36 cellular contexts compared by ENCODE assay signal in genomic region chr5:42241636-42242035, GRCh38.
"Had no signal": no experiment of that assay in that cellular context is flagged by ENCODE, and none has a peak within 500 bp of the region (broad histone marks: within the 10 kb centered on the region; RNA-seq: fewer than 3 reads in every experiment).

No MANE protein-coding gene starts in this region.

- H3K36me3 Mint-ChIP-seq: activated CD4-positive, alpha-beta memory T cell treated with anti-CD3 and anti-CD28 coated beads for 36 hours; activated naive CD4-positive, alpha-beta T cell treated with anti-CD3 and anti-CD28 coated beads, Interleukin-2, amount 50 U/mL, for 72 hours; activated naive CD8-positive, alpha-beta T cell treated with anti-CD3 and anti-CD28 coated beads for 36 hours; brain had no signal

- H3K4me1 Mint-ChIP-seq: activated B cell treated with CpG ODN at 0.5 μM for 24 hours; activated CD4-positive, alpha-beta T cell treated with anti-CD3 and anti-CD28 coated beads, Interleukin-2, amount 10 ng/mL, durations not matched to agents 24 days and 14 days; activated naive CD8-positive, alpha-beta T cell treated with anti-CD3 and anti-CD28 coated beads for 36 hours; activated T-helper 17 cell treated with anti-CD3 and anti-CD28 coated beads, Interleukin-2, amount 50 U/mL, for 72 hours; brain; central memory CD8-positive, alpha-beta T cell had no signal

- H3K9me3 Mint-ChIP-seq: activated B cell treated with CpG ODN at 0.5 μM for 24 hours; activated CD4-positive, alpha-beta memory T cell treated with anti-CD3 and anti-CD28 coated beads for 36 hours; activated CD4-positive, alpha-beta T cell treated with anti-CD3 and anti-CD28 coated beads, Interleukin-2, amount 10 ng/mL, durations not matched to agents 24 days and 14 days; activated CD8-positive, alpha-beta T cell treated with anti-CD3 and anti-CD28 coated beads for 36 hours; activated naive CD4-positive, alpha-beta T cell treated with anti-CD3 and anti-CD28 coated beads for 36 hours; activated naive CD8-positive, alpha-beta T cell treated with anti-CD3 and anti-CD28 coated beads for 36 hours; activated T-cell treated with anti-CD3 and anti-CD28 coated beads, Interleukin-2, amount 50 U/mL, for 4 hours; activated T-cell treated with anti-CD3 and anti-CD28 coated beads, Interleukin-2, amount 50 U/mL, for 72 hours; activated T-helper 1 cell treated with anti-CD3 and anti-CD28 coated beads, Interleukin-12 subunit alpha, Interleukin-12 subunit beta, Interleukin-2, Interleukin-4 antibody, amounts not matched to agents 30 ng/mL and 10 ng/mL and 1 ng/mL, durations not matched to agents 14 hours and 24 hours and 36 hours; activated T-helper 17 cell treated with anti-CD3 and anti-CD28 coated beads, Interleukin-2, amount 50 U/mL, for 72 hours; brain; T-helper 1 cell treated with Interleukin-12 subunit alpha and Interleukin-12 subunit beta and Interleukin-4 antibody, amounts not matched to agents 30 μg/mL and 1 μg/mL, for 36 hours; T-helper 2 cell treated with Interferon-gamma antibody and Interleukin-4, amounts not matched to agents 5 μg/mL and 100 μg/mL, for 36 hours had no signal

- H3K27ac ChIP-seq: ascending aorta, cardiac muscle cell, VCaP had no signal

- H3K4me1 ChIP-seq: ascending aorta had no signal

- H3K27ac Mint-ChIP-seq: activated B cell treated with CpG ODN at 0.5 μM for 24 hours; activated CD4-positive, alpha-beta memory T cell treated with anti-CD3 and anti-CD28 coated beads for 36 hours; activated CD4-positive, alpha-beta T cell treated with anti-CD3 and anti-CD28 coated beads, Interleukin-2, amount 10 ng/mL, durations not matched to agents 24 days and 14 days; activated CD8-positive, alpha-beta T cell treated with anti-CD3 and anti-CD28 coated beads for 36 hours; activated naive CD4-positive, alpha-beta T cell treated with anti-CD3 and anti-CD28 coated beads for 36 hours; activated naive CD4-positive, alpha-beta T cell treated with anti-CD3 and anti-CD28 coated beads, Interleukin-2, amount 50 U/mL, for 72 hours; activated naive CD8-positive, alpha-beta T cell treated with anti-CD3 and anti-CD28 coated beads for 36 hours; activated T-cell treated with anti-CD3 and anti-CD28 coated beads, Interleukin-2, amount 50 U/mL, for 72 hours; activated T-helper 1 cell treated with anti-CD3 and anti-CD28 coated beads, Interleukin-12 subunit alpha, Interleukin-12 subunit beta, Interleukin-2, Interleukin-4 antibody, amounts not matched to agents 30 ng/mL and 10 ng/mL and 1 ng/mL, durations not matched to agents 14 hours and 24 hours and 36 hours; activated T-helper 17 cell treated with anti-CD3 and anti-CD28 coated beads, Interleukin-2, amount 50 U/mL, for 72 hours; brain; T-helper 1 cell treated with Interleukin-12 subunit alpha and Interleukin-12 subunit beta and Interleukin-4 antibody, amounts not matched to agents 30 μg/mL and 1 μg/mL, for 36 hours; T-helper 2 cell treated with Interferon-gamma antibody and Interleukin-4, amounts not matched to agents 5 μg/mL and 100 μg/mL, for 36 hours had no signal

- H3K4me3 ChIP-seq: ascending aorta, cardiac muscle cell had no signal

- DNase-seq: activated B cell treated with CpG ODN at 0.5 μM for 24 hours; activated CD4-positive, alpha-beta memory T cell treated with anti-CD3 and anti-CD28 coated beads for 36 hours; activated CD4-positive, alpha-beta T cell treated with anti-CD3 and anti-CD28 coated beads for 4 hours; activated CD4-positive, alpha-beta T cell treated with anti-CD3 and anti-CD28 coated beads, Interleukin-2, amount 10 ng/mL, durations not matched to agents 24 days and 14 days; activated CD4-positive, alpha-beta T cell treated with anti-CD3 and anti-CD28 coated beads, Interleukin-2, amount 50 U/mL, for 1 hour; activated CD4-positive, alpha-beta T cell treated with anti-CD3 and anti-CD28 coated beads, Interleukin-2, amount 50 U/mL, for 4 hours; activated CD4-positive, CD25-positive, alpha-beta regulatory T cell treated with anti-CD3 and anti-CD28 coated beads, Interleukin-2, amount 50 U/mL, for 72 hours; activated CD8-positive, alpha-beta memory T cell treated with anti-CD3 and anti-CD28 coated beads, Interleukin-2, amount 50 U/mL, for 4 hours; activated CD8-positive, alpha-beta T cell treated with anti-CD3 and anti-CD28 coated beads for 36 hours; activated effector memory CD4-positive, alpha-beta T cell treated with anti-CD3 and anti-CD28 coated beads, Interleukin-2, amount 50 U/mL, for 16 hours; activated gamma-delta T cell treated with Interleukin-2 at 50 U/mL for 16 hours; activated naive CD4-positive, alpha-beta T cell; activated naive CD4-positive, alpha-beta T cell treated with anti-CD3 and anti-CD28 coated beads for 36 hours; activated naive CD4-positive, alpha-beta T cell treated with anti-CD3 and anti-CD28 coated beads, Interleukin-2, amount 50 U/mL, for 16 hours; activated naive CD8-positive, alpha-beta T cell treated with anti-CD3 and anti-CD28 coated beads for 36 hours; activated T-cell treated with anti-CD3 and anti-CD28 coated beads for 4 hours; activated T-cell treated with anti-CD3 and anti-CD28 coated beads, Interleukin-2, amount 50 U/mL, for 1 hour; activated T-cell treated with anti-CD3 and anti-CD28 coated beads, Interleukin-2, amount 50 U/mL, for 4 hours; activated T-cell treated with anti-CD3 and anti-CD28 coated beads, Interleukin-2, amount 50 U/mL, for 72 hours; amygdala; anterior cingulate cortex; caudate nucleus; cerebellar nuclear complex; T-helper 1 cell; T-helper 2 cell; T-helper 9 cell had no signal

- H3K27me3 Mint-ChIP-seq: activated B cell treated with CpG ODN at 0.5 μM for 24 hours; activated CD8-positive, alpha-beta T cell treated with anti-CD3 and anti-CD28 coated beads for 36 hours; brain; central memory CD8-positive, alpha-beta T cell had no signal

- H3K9me3 ChIP-seq: ascending aorta had no signal

- H3K4me3 Mint-ChIP-seq: activated B cell treated with CpG ODN at 0.5 μM for 24 hours; activated CD4-positive, alpha-beta memory T cell treated with anti-CD3 and anti-CD28 coated beads for 36 hours; activated CD4-positive, alpha-beta T cell treated with anti-CD3 and anti-CD28 coated beads, Interleukin-2, amount 10 ng/mL, durations not matched to agents 24 days and 14 days; activated CD8-positive, alpha-beta T cell treated with anti-CD3 and anti-CD28 coated beads for 36 hours; activated naive CD4-positive, alpha-beta T cell treated with anti-CD3 and anti-CD28 coated beads for 36 hours; activated naive CD8-positive, alpha-beta T cell treated with anti-CD3 and anti-CD28 coated beads for 36 hours; activated T-cell treated with anti-CD3 and anti-CD28 coated beads, Interleukin-2, amount 50 U/mL, for 4 hours; activated T-cell treated with anti-CD3 and anti-CD28 coated beads, Interleukin-2, amount 50 U/mL, for 72 hours; activated T-helper 1 cell treated with anti-CD3 and anti-CD28 coated beads, Interleukin-12 subunit alpha, Interleukin-12 subunit beta, Interleukin-2, Interleukin-4 antibody, amounts not matched to agents 30 ng/mL and 10 ng/mL and 1 ng/mL, durations not matched to agents 14 hours and 24 hours and 36 hours; activated T-helper 17 cell treated with anti-CD3 and anti-CD28 coated beads, Interleukin-2, amount 50 U/mL, for 72 hours; brain; central memory CD8-positive, alpha-beta T cell; T-helper 1 cell treated with Interleukin-12 subunit alpha and Interleukin-12 subunit beta and Interleukin-4 antibody, amounts not matched to agents 30 μg/mL and 1 μg/mL, for 36 hours; T-helper 2 cell treated with Interferon-gamma antibody and Interleukin-4, amounts not matched to agents 5 μg/mL and 100 μg/mL, for 36 hours had no signal

- H3K36me3 ChIP-seq: ascending aorta, cardiac muscle cell had no signal

- H3K27me3 ChIP-seq: ascending aorta, cardiac muscle cell had no signal
